ENCODE assay signal across 10 cellular contexts in the genomic region with DNA sequence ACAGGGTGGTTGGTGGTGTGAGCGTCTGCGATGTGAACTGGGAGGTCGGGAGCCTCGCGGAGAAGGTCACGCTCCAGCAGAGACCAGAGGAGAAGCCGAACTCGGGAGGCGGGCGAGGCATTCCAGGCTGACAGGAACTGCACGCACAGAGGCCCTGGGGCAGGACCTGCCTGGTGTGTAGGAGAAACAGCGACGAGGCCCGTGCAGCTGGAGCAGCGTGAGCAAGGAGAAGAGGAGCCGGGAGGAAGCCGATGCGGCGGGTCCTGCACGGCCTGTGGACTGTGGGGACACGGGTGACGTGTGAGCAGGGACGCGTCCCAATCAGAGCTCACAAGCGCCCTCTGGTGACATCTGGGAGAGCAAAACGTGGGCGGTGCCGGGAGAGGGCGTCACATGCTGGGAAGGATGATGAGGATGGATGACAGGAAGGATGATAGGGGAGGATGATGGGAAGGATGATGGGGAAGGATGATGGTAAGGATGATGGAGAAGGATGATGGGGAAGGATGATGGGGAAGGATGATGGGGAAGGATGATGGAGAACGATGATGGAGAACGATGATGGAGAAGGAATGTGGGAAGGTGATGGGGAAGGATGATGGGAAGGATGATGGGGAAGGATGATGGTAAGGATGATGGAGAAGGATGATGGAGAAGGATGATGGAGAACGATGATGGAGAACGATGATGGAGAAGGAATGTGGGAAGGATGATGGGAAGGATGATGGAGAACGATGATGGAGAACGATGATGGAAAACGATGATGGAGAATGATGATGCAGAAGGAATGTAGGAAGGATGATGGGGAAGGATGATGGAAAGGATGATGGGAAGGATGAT. TPM values are rescaled to one million over a fixed set of nuclear protein-coding genes. Genes with fewer than 3 reads are reported as not detected.
DNase-seq lines count a peak whose midpoint lies in the region; ATAC-seq and TF ChIP-seq lines count a peak whose summit lies in the region.
"Had no signal": no experiment of that assay in that cellular context is flagged by ENCODE, and none has a peak within 500 bp of the region (broad histone marks: within the 10 kb centered on the region; RNA-seq: fewer than 3 reads in every experiment).

No MANE protein-coding gene starts in this region.

- peaks cover 5% of the 10 kb centered on the region for H3K9me3 ChIP-seq in CD4-positive, alpha-beta T cell (ENCODE audit: control insufficient read depth, low read length)
- peaks cover 0 to 3% of the 10 kb centered on the region in 2 donors for H3K9me3 ChIP-seq in esophagus (ENCODE audit: control insufficient read depth in 2 of 2, insufficient read depth in 1 of 2, low read depth in 1 of 2, low read length in 1 of 2)
- H3K9me3 ChIP-seq in tibial artery: no peaks in the 10 kb centered on the region
- H3K9me3 ChIP-seq: neutrophil had no signal

- H3K27ac ChIP-seq in CD4-positive, alpha-beta T cell (ENCODE audit: low read depth, low read length): no peak overlapping the region
- peak overlapping the region; percentile 7 to 27 for H3K27ac ChIP-seq in esophagus (ENCODE audit: low read depth in 2 of 2, low read length in 1 of 2)
- peak overlapping the region in 1 of 2 donors; percentile 29 for H3K27ac ChIP-seq in tibial artery
- H3K27ac ChIP-seq: HL-60, neutrophil had no signal

- H3K36me3 Mint-ChIP-seq in CD4-positive, alpha-beta T cell (ENCODE audit: low read depth): peaks cover 10% of the 10 kb centered on the region
- peaks cover 17% of the 10 kb centered on the region for H3K36me3 Mint-ChIP-seq in activated CD8-positive, alpha-beta memory T cell treated with anti-CD3 and anti-CD28 coated beads, Interleukin-2, amount 10 ng/mL, durations not matched to agents 7 days and 5 days

- intact Hi-C loops in CD4-positive, alpha-beta T cell (cut with DNase I, micrococcal nuclease): no loop called here
- intact Hi-C loops in tibial artery (cut with DNase I; ENCODE audit: low total_unique reads): no loop called here

- TF ChIP-seq CTCF in CD4-positive, alpha-beta T cell (IDR thresholded peaks at IDR 0.05): no peak
- TF ChIP-seq CTCF in tibial artery (IDR thresholded peaks at IDR 0.05): peak; percentile 38 to 41

- peaks cover 9% of the 10 kb centered on the region for H3K4me1 Mint-ChIP-seq in CD4-positive, alpha-beta T cell (ENCODE audit: low read depth)
- H3K4me1 Mint-ChIP-seq in activated CD8-positive, alpha-beta memory T cell treated with anti-CD3 and anti-CD28 coated beads, Interleukin-2, amount 10 ng/mL, durations not matched to agents 7 days and 5 days: peaks cover 5% of the 10 kb centered on the region

- peak; percentile 65 for ATAC-seq in CD4-positive, alpha-beta T cell (ENCODE audit: poor library complexity)
- peak; percentile 39 for ATAC-seq in activated CD8-positive, alpha-beta memory T cell treated with anti-CD3 and anti-CD28 coated beads, Interleukin-2, amount 10 ng/mL, durations not matched to agents 7 days and 5 days

- POLR2A ChIA-PET in CD4-positive, alpha-beta T cell (lab: Charles Lee): no interaction called here

- peak overlapping the region; percentile 77 for H3K4me3 Mint-ChIP-seq in CD4-positive, alpha-beta T cell
- peak overlapping the region; percentile 39 for H3K4me3 Mint-ChIP-seq in activated CD8-positive, alpha-beta memory T cell treated with anti-CD3 and anti-CD28 coated beads, Interleukin-2, amount 10 ng/mL, durations not matched to agents 7 days and 5 days

- H3K27me3 Mint-ChIP-seq in CD4-positive, alpha-beta T cell: peaks cover 15% of the 10 kb centered on the region
- H3K27me3 Mint-ChIP-seq in activated CD8-positive, alpha-beta memory T cell treated with anti-CD3 and anti-CD28 coated beads, Interleukin-2, amount 10 ng/mL, durations not matched to agents 7 days and 5 days: peaks cover 7% of the 10 kb centered on the region

- peaks cover under 1% of the 10 kb centered on the region for H3K27me3 ChIP-seq in CD4-positive, alpha-beta T cell (ENCODE audit: control insufficient read depth, insufficient read depth, low read length)
- H3K27me3 ChIP-seq in esophagus (ENCODE audit: control insufficient read depth in 1 of 2, insufficient read depth in 2 of 2, low read length in 2 of 2) (no peaks in the 10 kb centered on the region), tibial artery (peaks cover 0 to 36% of the 10 kb centered on the region in 2 donors)

- H3K4me1 ChIP-seq in esophagus (ENCODE audit: control insufficient read depth in 2 of 2, insufficient read depth in 2 of 2, low read length in 1 of 2): peaks cover 0 to 8% of the 10 kb centered on the region in 2 donors
- peaks cover 0 to 5% (median 2%) of the 10 kb centered on the region in 4 donors for H3K4me1 ChIP-seq in tibial artery

- peak overlapping the region; percentile 88 for H3K27ac Mint-ChIP-seq in CD4-positive, alpha-beta T cell
- H3K27ac Mint-ChIP-seq in activated CD8-positive, alpha-beta memory T cell treated with anti-CD3 and anti-CD28 coated beads, Interleukin-2, amount 10 ng/mL, durations not matched to agents 7 days and 5 days: peak overlapping the region; percentile 79

- H3K9me3 Mint-ChIP-seq in CD4-positive, alpha-beta T cell: no peaks in the 10 kb centered on the region
- peaks cover 18% of the 10 kb centered on the region for H3K9me3 Mint-ChIP-seq in activated CD8-positive, alpha-beta memory T cell treated with anti-CD3 and anti-CD28 coated beads, Interleukin-2, amount 10 ng/mL, durations not matched to agents 7 days and 5 days (ENCODE audit: low read depth)

- H3K36me3 ChIP-seq in esophagus (ENCODE audit: control insufficient read depth in 2 of 2, insufficient read depth in 2 of 2, low read length in 1 of 2) (no peaks in the 10 kb centered on the region), tibial artery (no peaks in the 10 kb centered on the region)
- H3K36me3 ChIP-seq: neutrophil had no signal

- CTCF ChIA-PET in CD4-positive, alpha-beta T cell (lab: Charles Lee): interaction anchor here (0.6 to 1.3 kb wide), 3 partner anchors 8 to 31 kb away, joined by 3 to 9 read pairs (median 6); no protein-coding TSS in a partner anchor
- CTCF ChIA-PET in activated CD8-positive, alpha-beta memory T cell treated with anti-CD3 and anti-CD28 coated beads, Interleukin-2, amount 10 ng/mL, durations not matched to agents 7 days and 5 days (lab: Charles Lee): no interaction called here

- 23 to 35% methylated on average over 36 of the region's 36 CpGs for WGBS in esophagus, 2 donors

- H3K4me3 ChIP-seq in esophagus (ENCODE audit: low read depth in 1 of 2, low read length in 2 of 2): peak overlapping the region in 1 of 2 donors; percentile 22
- peak overlapping the region; percentile 10 to 27 for H3K4me3 ChIP-seq in tibial artery

- DNase-seq in CD4-positive, alpha-beta T cell: peak in 8 of 10 experiments; percentile 16 to 49 (median 34)
- DNase-seq in M059J (ENCODE audit: low read depth): peak; percentile 36
- no peak for DNase-seq in activated CD8-positive, alpha-beta memory T cell treated with anti-CD3 and anti-CD28 coated beads, Interleukin-2, amount 10 ng/mL, durations not matched to agents 7 days and 5 days
- DNase-seq in myocyte (ENCODE audit: low read depth): peak; percentile 65
- peak; percentile 73 to 77 for DNase-seq in tibial artery
- no peak for DNase-seq in NCI-H1105 (lab: John Stamatoyannopoulos, UW)
- no peak for DNase-seq in NCI-H524 treated with DMSO at 0.1 percent for 48 hours (lab: John Stamatoyannopoulos, UW)

RNA-seq across cellular contexts. Expression of a gene that starts 16.1 kb away (rescaled TPM):
- total RNA-seq in CD4-positive, alpha-beta T cell: under 1 TPM; 0.20 to 0.91 TPM
- total RNA-seq in M059J (2014; rRNA removed; shearing (Covaris generic)): not detected in 2 replicates
- under 1 TPM; 0.16 to 0.44 TPM for total RNA-seq in activated CD8-positive, alpha-beta memory T cell treated with anti-CD3 and anti-CD28 coated beads, Interleukin-2, amount 10 ng/mL, durations not matched to agents 7 days and 5 days
- polyA plus RNA-seq in esophagus: 1 to 10 TPM in 1 of 2 donors, under 1 TPM in 1; 0.57 to 2.0 TPM
- total RNA-seq in myocyte: 0.29 and 0.52 TPM in 2 replicates
- 1.7 TPM for polyA plus RNA-seq in myocyte (2012)

RNA-seq across cellular contexts. Expression of a gene that starts 19.4 kb away (rescaled TPM):
- under 1 TPM; 0.36 to 0.42 TPM for total RNA-seq in CD4-positive, alpha-beta T cell
- total RNA-seq in M059J (2014; rRNA removed; shearing (Covaris generic)): 0.05 TPM in 1 of 2 replicates, not detected in the other
- not detected for total RNA-seq in activated CD8-positive, alpha-beta memory T cell treated with anti-CD3 and anti-CD28 coated beads, Interleukin-2, amount 10 ng/mL, durations not matched to agents 7 days and 5 days
- 1 to 10 TPM; 3.0 to 5.3 TPM for polyA plus RNA-seq in esophagus
- 4.4 and 7.9 TPM in 2 replicates for total RNA-seq in myocyte
- polyA plus RNA-seq in myocyte (2012): 18.2 TPM

RNA-seq across cellular contexts. Expression of a gene that starts 27.1 kb away (rescaled TPM):
- total RNA-seq in CD4-positive, alpha-beta T cell: 10 to 100 TPM; 17.2 to 18.2 TPM
- total RNA-seq in M059J (2014; rRNA removed; shearing (Covaris generic)): 43.6 and 43.9 TPM in 2 replicates
- total RNA-seq in activated CD8-positive, alpha-beta memory T cell treated with anti-CD3 and anti-CD28 coated beads, Interleukin-2, amount 10 ng/mL, durations not matched to agents 7 days and 5 days: 10 to 100 TPM; 19.4 to 21.6 TPM
- polyA plus RNA-seq in esophagus: 10 to 100 TPM; 13.9 to 16.8 TPM
- total RNA-seq in myocyte: 64.5 and 75.2 TPM in 2 replicates
- 14.5 TPM for polyA plus RNA-seq in myocyte (2012)

RNA-seq across cellular contexts. Expression of a gene that starts 51.3 kb away (rescaled TPM):
- 10 to 100 TPM; 38.5 to 43.4 TPM for total RNA-seq in CD4-positive, alpha-beta T cell
- 50.6 and 57.4 TPM in 2 replicates for total RNA-seq in M059J (2014; rRNA removed; shearing (Covaris generic))
- total RNA-seq in activated CD8-positive, alpha-beta memory T cell treated with anti-CD3 and anti-CD28 coated beads, Interleukin-2, amount 10 ng/mL, durations not matched to agents 7 days and 5 days: 10 to 100 TPM; 58.3 to 58.9 TPM
- 10 to 100 TPM; 45.2 to 68.7 TPM for polyA plus RNA-seq in esophagus
- total RNA-seq in myocyte: 103 and 139 TPM in 2 replicates
- polyA plus RNA-seq in myocyte (2012): 85.6 TPM

Comparison
In these comparisons a context has a peak if more than half of its experiments do, and no peak if none do; other contexts are left out.
1. DNase-seq: peak in CD4-positive, alpha-beta T cell (8 of 10), M059J (single experiment), myocyte (single experiment) and tibial artery (2 of 2); none in activated CD8-positive, alpha-beta memory T cell treated with anti-CD3 and anti-CD28 coated beads, Interleukin-2, amount 10 ng/mL, durations not matched to agents 7 days and 5 days (single experiment), NCI-H1105 (single experiment) and NCI-H524 treated with DMSO at 0.1 percent for 48 hours (single experiment).